In the genomic region with DNA sequence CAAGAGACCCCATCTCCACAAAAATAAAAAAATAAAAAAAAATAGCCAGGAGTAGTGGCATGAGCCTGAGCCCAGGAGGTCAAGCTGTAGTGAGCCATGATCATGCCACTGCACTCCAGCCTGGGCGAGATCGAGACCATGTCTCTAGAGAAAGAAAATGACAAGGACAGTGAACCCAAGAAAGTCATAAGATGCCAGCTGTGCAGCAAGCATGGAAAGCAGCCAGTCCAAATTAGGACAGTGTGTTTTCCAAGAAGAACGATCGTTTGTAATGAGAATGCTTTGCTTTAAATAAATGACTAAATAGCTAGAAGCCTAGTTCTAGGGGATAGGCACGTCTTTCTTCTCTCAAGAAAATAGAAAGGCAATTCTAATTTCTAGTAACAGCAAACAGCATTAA, we compare ENCODE assay signal across 20 cellular contexts. TPM values are rescaled to one million over a fixed set of nuclear protein-coding genes. Genes with fewer than 3 reads are reported as not detected.
DNase-seq lines count a peak whose midpoint lies in the region; ATAC-seq and TF ChIP-seq lines count a peak whose summit lies in the region.
"Had no signal": no experiment of that assay in that cellular context is flagged by ENCODE, and none has a peak within 500 bp of the region (broad histone marks: within the 10 kb centered on the region; RNA-seq: fewer than 3 reads in every experiment).

No MANE protein-coding gene starts in this region.

- H3K27me3 Mint-ChIP-seq in natural killer cell (ENCODE audit: low read depth in 2 of 2) = no peaks in the 10 kb centered on the region
- no peaks in the 10 kb centered on the region for H3K27me3 Mint-ChIP-seq in natural killer cell treated with Interleukin-12 subunit alpha and Interleukin-12 subunit beta and Interleukin-15 and Interleukin-18, amount 100 ng/mL, for 72 hours
- H3K27me3 Mint-ChIP-seq in neural crest cell (ENCODE audit: low read depth) = no peaks in the 10 kb centered on the region
- no peaks in the 10 kb centered on the region for H3K27me3 Mint-ChIP-seq in osteocyte (ENCODE audit: unreplicated experiment)

- ATAC-seq in natural killer cell = no peak
- ATAC-seq in natural killer cell treated with Interleukin-12 subunit alpha and Interleukin-12 subunit beta and Interleukin-15 and Interleukin-18, amount 100 ng/mL, for 72 hours = no peak
- ATAC-seq: HCT116 had no signal

- peak overlapping the region; percentile 79 to 96 for H3K27ac Mint-ChIP-seq in natural killer cell
- peak overlapping the region in 1 of 2 donors; percentile 41 for H3K27ac Mint-ChIP-seq in natural killer cell treated with Interleukin-12 subunit alpha and Interleukin-12 subunit beta and Interleukin-15 and Interleukin-18, amount 100 ng/mL, for 72 hours
- H3K27ac Mint-ChIP-seq in neural crest cell (ENCODE audit: unreplicated experiment) = peak overlapping the region; percentile 50
- H3K27ac Mint-ChIP-seq in osteocyte (ENCODE audit: unreplicated experiment) = no peak overlapping the region

- no peaks in the 10 kb centered on the region for H3K9me3 Mint-ChIP-seq in natural killer cell
- no peaks in the 10 kb centered on the region for H3K9me3 Mint-ChIP-seq in natural killer cell treated with Interleukin-12 subunit alpha and Interleukin-12 subunit beta and Interleukin-15 and Interleukin-18, amount 100 ng/mL, for 72 hours
- no peaks in the 10 kb centered on the region for H3K9me3 Mint-ChIP-seq in neural crest cell
- no peaks in the 10 kb centered on the region for H3K9me3 Mint-ChIP-seq in osteocyte (ENCODE audit: unreplicated experiment)

- DNase-seq in natural killer cell (no peak), globus pallidus (ENCODE audit: low spot score) (peak; percentile 16), neural crest cell (ENCODE audit: low read depth, low spot score) (no peak), osteocyte (ENCODE audit: extremely low spot score, unreplicated experiment) (no peak), kidney tubule cell (ENCODE audit: low spot score) (no peak), T-helper 2 cell (no peak)
- no peak for DNase-seq in natural killer cell treated with Interleukin-12 subunit alpha and Interleukin-12 subunit beta and Interleukin-15 and Interleukin-18, amount 100 ng/mL, for 72 hours (ENCODE audit: low spot score)
- DNase-seq: Calu3, DND-41, IMR-90, KG1, MG63, NCI-H1417, NCI-H1694, NCI-H2029 treated with DMSO at 0.1 percent for 48 hours, NCI-H446 treated with DMSO at 0.1 percent for 48 hours, NCI-H526 treated with DMSO at 0.1 percent for 48 hours, Right ventricle myocardium superior, RPMI8226 had no signal

- H3K36me3 Mint-ChIP-seq in natural killer cell (peaks cover 7% of the 10 kb centered on the region), neural crest cell (ENCODE audit: low read depth) (peaks cover 27% of the 10 kb centered on the region), osteocyte (ENCODE audit: unreplicated experiment) (peaks cover 30% of the 10 kb centered on the region)
- peaks cover 21% of the 10 kb centered on the region for H3K36me3 Mint-ChIP-seq in natural killer cell treated with Interleukin-12 subunit alpha and Interleukin-12 subunit beta and Interleukin-15 and Interleukin-18, amount 100 ng/mL, for 72 hours

- intact Hi-C loops in natural killer cell (cut with micrococcal nuclease) = no loop called here

- H3K4me3 Mint-ChIP-seq in natural killer cell (peak overlapping the region; percentile 17), neural crest cell (no peak overlapping the region), osteocyte (ENCODE audit: unreplicated experiment) (no peak overlapping the region)
- H3K4me3 Mint-ChIP-seq in natural killer cell treated with Interleukin-12 subunit alpha and Interleukin-12 subunit beta and Interleukin-15 and Interleukin-18, amount 100 ng/mL, for 72 hours = no peak overlapping the region

- H3K4me1 Mint-ChIP-seq in natural killer cell = peaks cover 75% of the 10 kb centered on the region in 2 donors
- H3K4me1 Mint-ChIP-seq in natural killer cell treated with Interleukin-12 subunit alpha and Interleukin-12 subunit beta and Interleukin-15 and Interleukin-18, amount 100 ng/mL, for 72 hours (ENCODE audit: low read depth in 2 of 2) = peaks cover 59 to 67% of the 10 kb centered on the region in 2 donors
- no peaks in the 10 kb centered on the region for H3K4me1 Mint-ChIP-seq in neural crest cell
- H3K4me1 Mint-ChIP-seq in osteocyte (ENCODE audit: unreplicated experiment) = no peaks in the 10 kb centered on the region

- TF ChIP-seq CTCF in natural killer cell (IDR thresholded peaks at IDR 0.05) (no peak), neural crest cell (conservative IDR thresholded peaks at IDR 0.05) (no peak), osteocyte (IDR thresholded peaks at IDR 0.05) (no peak)

RNA-seq across cellular contexts. Expression of gene MSANTD1, which starts 58.4 kb away (rescaled TPM):
- total RNA-seq in natural killer cell (1 to 10 TPM in 2 of 3 donors, under 1 TPM in 1; 0.54 to 2.2 (median 1.8) TPM), neural crest cell (1.2 TPM in 2 replicates), osteocyte (0.83 and 1.1 TPM in 2 replicates)
- total RNA-seq in natural killer cell treated with Interleukin-12 subunit alpha and Interleukin-12 subunit beta and Interleukin-15 and Interleukin-18, amount 100 ng/mL, for 72 hours = 1 to 10 TPM; 1.8 to 2.0 TPM
